Comparison of ENCODE assay signal across 7 cellular contexts in the genomic region with DNA sequence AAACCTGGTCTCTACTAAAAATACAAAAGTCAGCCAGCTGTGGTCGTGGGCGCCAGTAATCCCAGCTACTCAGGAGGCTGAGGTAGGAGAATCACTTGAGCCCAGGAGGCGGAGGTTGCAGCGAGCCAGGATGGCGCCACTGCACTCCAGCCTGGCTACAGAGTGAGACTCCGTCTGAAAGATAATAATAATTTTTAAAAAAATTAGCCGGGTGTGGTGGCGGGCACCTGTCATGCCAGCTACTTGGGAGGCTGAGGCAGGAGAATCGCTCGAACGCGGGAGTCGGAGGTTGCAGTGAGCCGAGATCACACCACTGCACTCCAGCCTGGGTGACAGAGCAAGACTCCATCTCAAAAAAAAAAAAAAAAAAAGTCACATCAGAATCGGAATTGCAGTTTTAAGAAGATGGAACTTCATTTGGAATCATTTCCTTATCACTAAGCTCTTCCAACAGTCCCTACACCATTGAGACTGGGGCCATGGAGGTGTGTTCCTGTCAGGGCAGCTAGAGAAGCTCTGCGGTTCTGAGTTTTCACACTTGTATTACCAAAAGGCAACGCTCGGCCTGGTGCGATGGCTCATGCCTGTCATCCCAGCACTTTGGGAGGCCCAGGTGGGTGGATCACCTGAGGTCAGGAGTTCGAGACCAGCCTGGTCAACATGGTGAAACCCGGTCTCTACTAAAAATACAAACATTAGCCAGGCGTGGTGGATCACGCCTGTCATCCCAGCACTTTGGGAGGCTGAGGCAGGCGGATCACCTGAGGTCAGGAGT. TPM values are rescaled to one million over a fixed set of nuclear protein-coding genes. Genes with fewer than 3 reads are reported as not detected.
"Had no signal": no experiment of that assay in that cellular context is flagged by ENCODE, and none has a peak within 500 bp of the region (broad histone marks: within the 10 kb centered on the region; RNA-seq: fewer than 3 reads in every experiment).

No MANE protein-coding gene starts in this region.

RNA-seq across cellular contexts. Expression of gene CRLF2, which starts 55.6 kb away (rescaled TPM):
- total RNA-seq: activated B cell treated with CpG ODN at 0.5 μM for 24 hours; activated CD8-positive, alpha-beta memory T cell treated with anti-CD3 and anti-CD28 coated beads for 36 hours; adrenal gland; astrocyte; body of pancreas; cardiac septum had no signal
- polyA plus RNA-seq: adrenal gland, aorta had no signal
